In the genomic region with DNA sequence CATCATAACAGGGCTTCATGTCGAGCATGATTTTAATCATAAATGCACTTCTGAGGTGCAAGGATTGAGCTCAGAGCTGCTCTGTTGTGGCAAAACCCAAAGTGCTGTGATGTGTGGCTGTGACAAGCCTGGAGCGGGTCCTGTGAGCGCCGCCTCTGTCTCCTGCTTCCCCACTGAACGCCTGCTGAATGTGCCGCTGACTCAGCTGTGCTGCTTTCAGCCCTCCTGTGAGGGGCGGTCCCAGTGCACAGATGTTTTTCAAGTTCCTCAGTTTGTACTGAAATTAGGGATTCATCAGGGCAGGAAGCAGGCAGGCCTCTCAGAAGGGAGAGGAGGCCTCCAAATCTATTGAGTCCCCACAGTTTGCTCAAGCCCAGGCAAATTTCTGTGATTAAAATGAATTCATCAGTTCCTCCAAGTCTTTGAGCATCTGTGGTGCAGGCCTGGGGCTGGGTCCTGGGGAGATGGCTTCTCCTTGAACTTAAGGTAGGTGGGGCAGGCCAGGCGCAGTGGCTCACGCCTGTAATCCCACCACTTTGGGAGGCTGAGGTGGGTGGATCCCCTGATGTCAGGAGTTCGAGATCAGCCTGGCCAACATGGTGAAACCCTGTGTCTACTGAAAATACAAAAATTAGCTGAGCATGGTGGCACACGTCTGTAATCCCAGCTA, we compare ENCODE assay signal across 10 cellular contexts. TPM values are rescaled to one million over a fixed set of nuclear protein-coding genes. Genes with fewer than 3 reads are reported as not detected.
DNase-seq lines count a peak whose midpoint lies in the region; ATAC-seq and TF ChIP-seq lines count a peak whose summit lies in the region.
"Had no signal": no experiment of that assay in that cellular context is flagged by ENCODE, and none has a peak within 500 bp of the region (broad histone marks: within the 10 kb centered on the region; RNA-seq: fewer than 3 reads in every experiment).

No MANE protein-coding gene starts in this region.

- DNase-seq in NCI-H1694 treated with DMSO at 0.1 percent for 48 hours (lab: John Stamatoyannopoulos, UW) (peak; percentile 33), epidermal melanocyte (ENCODE audit: insufficient read length, low spot score) (peak; percentile 61), osteocyte (ENCODE audit: extremely low spot score, unreplicated experiment) (no peak), T-helper 9 cell (no peak), prostate gland (ENCODE audit: low spot score) (no peak), GOT3 (lab: John Stamatoyannopoulos, UW) (no peak)
- DNase-seq: NCI-H1436 had no signal

- no peak overlapping the region for H3K4me3 Mint-ChIP-seq in osteocyte (ENCODE audit: unreplicated experiment)
- H3K4me3 Mint-ChIP-seq: memory B cell had no signal

- 90% methylated on average over 11 of the region's 11 CpGs for WGBS in prostate gland

- H4K20me1 ChIP-seq in DOHH2 (ENCODE audit: control insufficient read depth, insufficient read depth, low read depth, low read length), result no peaks in the 10 kb centered on the region

- no peaks in the 10 kb centered on the region for H3K27me3 Mint-ChIP-seq in osteocyte (ENCODE audit: unreplicated experiment)

- H3K27me3 ChIP-seq in DOHH2 (ENCODE audit: control insufficient read depth, low read length) (no peaks in the 10 kb centered on the region), prostate gland (replicated peaks; ENCODE audit: insufficient read depth) (no peaks in the 10 kb centered on the region)

- H3K36me3 Mint-ChIP-seq in osteocyte (ENCODE audit: unreplicated experiment), result peaks cover 18% of the 10 kb centered on the region

- no peak for TF ChIP-seq POLR2A in prostate gland (IDR thresholded peaks at IDR 0.05)

- H3K4me2 ChIP-seq in DOHH2 (ENCODE audit: low read length), result peak overlapping the region; percentile 56

- no peaks in the 10 kb centered on the region for H3K9me3 ChIP-seq in DOHH2 (ENCODE audit: control insufficient read depth, insufficient read depth, low read length)
- H3K9me3 ChIP-seq in prostate gland, result no peaks in the 10 kb centered on the region

- TF ChIP-seq CTCF in DOHH2 (IDR thresholded peaks at IDR 0.05; ENCODE audit: low read depth, low read length, poor library complexity, severe bottlenecking) (no peak), osteocyte (IDR thresholded peaks at IDR 0.05) (no peak), prostate gland (IDR thresholded peaks at IDR 0.05) (no peak)

- peaks cover 2% of the 10 kb centered on the region for H3K9me3 Mint-ChIP-seq in osteocyte (ENCODE audit: unreplicated experiment)

- intact Hi-C loops in prostate gland (cut with DNase I), result no loop called here

- H3K27ac ChIP-seq in DOHH2 (ENCODE audit: low read depth, low read length) (peak overlapping the region; percentile 47), prostate gland (no peak overlapping the region)

- H3K79me2 ChIP-seq in DOHH2 (ENCODE audit: control insufficient read depth, low read length), result peaks cover 30% of the 10 kb centered on the region

- no peaks in the 10 kb centered on the region for H3K9me2 ChIP-seq in DOHH2 (replicated peaks; ENCODE audit: control insufficient read depth, low read length)

- H3F3A ChIP-seq in DOHH2 (ENCODE audit: control insufficient read depth, insufficient read depth), result peaks cover 6% of the 10 kb centered on the region

- peak overlapping the region; percentile 32 for H3K4me3 ChIP-seq in DOHH2 (ENCODE audit: low read length)
- no peak overlapping the region for H3K4me3 ChIP-seq in prostate gland

- peaks cover 18% of the 10 kb centered on the region for H3K36me3 ChIP-seq in DOHH2 (ENCODE audit: control insufficient read depth, low read length)
- peaks cover 0 to 8% of the 10 kb centered on the region in 2 donors for H3K36me3 ChIP-seq in prostate gland

- ATAC-seq in GM21825 (IDR thresholded peaks at IDR 0.05; ENCODE audit: unreplicated experiment), result no peak

- H3K4me1 Mint-ChIP-seq in osteocyte (ENCODE audit: unreplicated experiment), result peaks cover 34% of the 10 kb centered on the region

- peak overlapping the region; percentile 41 for H3K27ac Mint-ChIP-seq in osteocyte (ENCODE audit: unreplicated experiment)

- H3K4me1 ChIP-seq in DOHH2 (ENCODE audit: control insufficient read depth, low read length), result peaks cover 55% of the 10 kb centered on the region
- no peaks in the 10 kb centered on the region for H3K4me1 ChIP-seq in prostate gland (replicated peaks)

RNA-seq across cellular contexts. Expression of a gene that starts 2.9 kb away (rescaled TPM):
- 9.4 and 10.0 TPM in 2 replicates for total RNA-seq in osteocyte
- total RNA-seq in prostate gland, result 1 to 10 TPM in 1 of 2 donors, under 1 TPM in 1; 0.46 to 4.8 TPM

RNA-seq across cellular contexts. Expression of a gene that starts 25.9 kb away (rescaled TPM):
- 26.2 and 28.1 TPM in 2 replicates for total RNA-seq in osteocyte
- total RNA-seq in prostate gland, result 100 to 1,000 TPM in 1 of 2 donors, 10 to 100 TPM in 1; 47.6 to 115 TPM

RNA-seq across cellular contexts. Expression of a gene that starts 30.6 kb away (rescaled TPM):
- total RNA-seq in osteocyte, result 0.05 TPM in 1 of 2 replicates, not detected in the other
- total RNA-seq in prostate gland, result under 1 TPM in 1 of 2 donors, not detected in 1; 0.68 TPM

RNA-seq across cellular contexts. Expression of a gene that starts 41.8 kb away (rescaled TPM):
- 36.7 and 38.2 TPM in 2 replicates for total RNA-seq in osteocyte
- 10 to 100 TPM; 35.1 to 52.9 TPM for total RNA-seq in prostate gland

RNA-seq across cellular contexts. Expression of a gene that starts 43.6 kb away (rescaled TPM):
- 8.1 and 11.1 TPM in 2 replicates for total RNA-seq in osteocyte
- 10 to 100 TPM; 16.2 to 20.6 TPM for total RNA-seq in prostate gland

Comparison
In these comparisons a context has a peak if more than half of its experiments do, and no peak if none do; other contexts are left out.
1. DNase-seq: peak in NCI-H1694 treated with DMSO at 0.1 percent for 48 hours (single experiment) and epidermal melanocyte (single experiment); none in osteocyte (single experiment), T-helper 9 cell (single experiment), prostate gland (single experiment) and GOT3 (single experiment).